In genomic region chr10:26448706-26449435, GRCh38 we compare ENCODE assay signal across 8 cellular contexts.
DNase-seq lines count a peak whose midpoint lies in the region; ATAC-seq and TF ChIP-seq lines count a peak whose summit lies in the region.

No MANE protein-coding gene starts in this region.

- no peaks in the 10 kb centered on the region for H3K27me3 ChIP-seq in brain microvascular endothelial cell (replicated peaks)

- H3K27ac ChIP-seq in brain microvascular endothelial cell, result no peak overlapping the region

- in situ Hi-C loops in brain microvascular endothelial cell (cut with HindIII; ENCODE audit: low pct_ligation_motif_present, low sequenced_read_pairs), result no loop called here

- TF ChIP-seq CTCF in brain microvascular endothelial cell (IDR thresholded peaks at IDR 0.05; ENCODE audit: low read depth, low read length, missing control alignments), result no peak

- peak; percentile 87 for ATAC-seq in HG03159 (IDR thresholded peaks at IDR 0.05; ENCODE audit: unreplicated experiment)

- H3K4me3 ChIP-seq in brain microvascular endothelial cell (ENCODE audit: low read depth, low read length), result no peak overlapping the region

- DNase-seq in activated CD8-positive, alpha-beta memory T cell treated with anti-CD3 and anti-CD28 coated beads for 1 hour (ENCODE audit: extremely low read depth in 1 of 2, low read depth in 1 of 2), result peak; percentile 27 to 43
- no peak for DNase-seq in activated CD8-positive, alpha-beta memory T cell treated with anti-CD3 and anti-CD28 coated beads, Interleukin-2, amount 50 U/mL, for 48 hours
- peak; percentile 58 for DNase-seq in activated CD4-positive, alpha-beta T cell treated with anti-CD3 and anti-CD28 coated beads, Interleukin-2, amount 50 U/mL, for 1 hour
- peak; percentile 27 to 37 for DNase-seq in stimulated activated CD4-positive, alpha-beta T cell treated with anti-CD3 and anti-CD28 coated beads, Interleukin-4, amount 100 ng/mL, for 48 hours (ENCODE audit: low read depth in 2 of 2)
- no peak for DNase-seq in brain microvascular endothelial cell
- no peak for DNase-seq in NOMO-1 treated with DMSO at 0.1 percent for 48 hours (lab: John Stamatoyannopoulos, UW; ENCODE audit: unreplicated experiment)
- no peak for DNase-seq in NCI-H774 (lab: John Stamatoyannopoulos, UW)

- no peaks in the 10 kb centered on the region for H3K36me3 ChIP-seq in brain microvascular endothelial cell (replicated peaks)

Comparison
In these comparisons a context has a peak if more than half of its experiments do, and no peak if none do; other contexts are left out.
1. DNase-seq: peak in activated CD8-positive, alpha-beta memory T cell treated with anti-CD3 and anti-CD28 coated beads for 1 hour (2 of 2), activated CD4-positive, alpha-beta T cell treated with anti-CD3 and anti-CD28 coated beads, Interleukin-2, amount 50 U/mL, for 1 hour (single experiment) and stimulated activated CD4-positive, alpha-beta T cell treated with anti-CD3 and anti-CD28 coated beads, Interleukin-4, amount 100 ng/mL, for 48 hours (2 of 2); none in activated CD8-positive, alpha-beta memory T cell treated with anti-CD3 and anti-CD28 coated beads, Interleukin-2, amount 50 U/mL, for 48 hours (single experiment), brain microvascular endothelial cell (single experiment), NOMO-1 treated with DMSO at 0.1 percent for 48 hours (single experiment) and NCI-H774 (single experiment).